In the genomic region with DNA sequence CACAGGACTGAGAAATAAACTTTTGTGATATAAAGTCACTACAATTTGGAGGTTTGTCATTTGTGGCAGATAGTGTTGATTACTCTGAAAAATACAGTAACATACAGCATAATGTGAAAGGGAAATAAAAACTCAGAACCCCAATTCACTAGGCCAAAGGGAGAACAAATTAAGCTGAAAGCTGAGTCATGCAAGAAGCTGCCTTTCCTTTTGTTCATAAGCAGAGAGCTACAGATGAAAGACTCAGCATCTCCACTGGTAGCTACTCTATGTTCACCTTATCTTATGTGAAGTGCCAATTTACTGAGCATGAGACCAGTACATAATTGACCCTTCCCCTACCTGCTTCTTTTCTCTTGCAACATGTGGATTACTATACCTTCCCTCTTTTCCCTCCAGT, we compare ENCODE assay signal across 1 cellular context.
TF ChIP-seq lines count a peak whose summit lies in the region.

No MANE protein-coding gene starts in this region.

TF ChIP-seq in endothelial cell of umbilical vein, 7 proteins besides CTCF, POLR2A, EP300 and RAD21:
- no peak for TF ChIP-seq MYC (IDR thresholded peaks at IDR 0.05; ENCODE audit: low read depth, low read length)
- peak; percentile 21 for TF ChIP-seq FOS (IDR thresholded peaks at IDR 0.05; ENCODE audit: borderline replicate concordance, insufficient read depth, low read length)
